25 cellular contexts compared by ENCODE assay signal in genomic region chr7:106312906-106313305, GRCh38. TPM values are rescaled to one million over a fixed set of nuclear protein-coding genes. Genes with fewer than 3 reads are reported as not detected.
A peak's percentile ranks its signal among the peaks of the same experiment; 100 is the strongest.
DNase-seq lines count a peak whose midpoint lies in the region; ATAC-seq, FAIRE-seq and TF ChIP-seq lines count a peak whose summit lies in the region.
"Had no signal": no experiment of that assay in that cellular context is flagged by ENCODE, and none has a peak within 500 bp of the region (broad histone marks: within the 10 kb centered on the region; RNA-seq: fewer than 3 reads in every experiment).

No MANE protein-coding gene starts in this region.

- H3K4me1 Mint-ChIP-seq in stimulated activated naive CD8-positive, alpha-beta T cell treated with anti-CD3 and anti-CD28 coated beads, Interleukin-15, Interleukin-2, amounts not matched to agents 100 ng/mL and 50 ng/mL, for 24 hours (ENCODE audit: low read depth): peaks cover 26% of the 10 kb centered on the region

- no peaks in the 10 kb centered on the region for H3K9me1 ChIP-seq in endothelial cell of umbilical vein (replicated peaks; ENCODE audit: control insufficient read depth, extremely low read depth, insufficient read depth, low read length)

- CTCF ChIA-PET in endothelial cell of umbilical vein (lab: Charles Lee): interaction anchor here (1.7 kb wide), 1 partner anchor 150 kb away, joined by 7 read pairs; no protein-coding TSS in a partner anchor

- peaks cover 3% of the 10 kb centered on the region for H3K9me3 Mint-ChIP-seq in stimulated activated naive CD8-positive, alpha-beta T cell treated with anti-CD3 and anti-CD28 coated beads, Interleukin-15, Interleukin-2, amounts not matched to agents 100 ng/mL and 50 ng/mL, for 24 hours
- H3K9me3 Mint-ChIP-seq: activated CD4-positive, alpha-beta T cell treated with anti-CD3 and anti-CD28 coated beads, Interleukin-2, amount 10 ng/mL, durations not matched to agents 7 days and 5 days had no signal

- dilution Hi-C loops in endothelial cell of umbilical vein (cut with MboI; ENCODE audit: extremely low pct_ligation_motif_present, low sequenced_read_pairs): no loop called here

- TF ChIP-seq CTCF in endothelial cell of umbilical vein (IDR thresholded peaks at IDR 0.05; ENCODE audit: extremely low read depth in 1 of 2, insufficient read depth in 1 of 2, low read depth in 1 of 2, low read length in 2 of 2) (no peak), upper lobe of left lung (IDR thresholded peaks at IDR 0.05) (no peak), D721Med (IDR thresholded peaks at IDR 0.05; ENCODE audit: insufficient read depth, missing control alignments) (no peak)

- H3K4me3 ChIP-seq in SJSA1 (no peak overlapping the region), endothelial cell of umbilical vein (replicated peaks in 1 of 3; ENCODE audit: insufficient read depth in 1 of 3, low read depth in 1 of 3, low read length in 3 of 3) (no peak overlapping the region), upper lobe of left lung (no peak overlapping the region)
- H3K4me3 ChIP-seq: A549, ovary, right atrium auricular region had no signal

- H3K36me3 ChIP-seq in SJSA1: no peaks in the 10 kb centered on the region
- no peaks in the 10 kb centered on the region for H3K36me3 ChIP-seq in endothelial cell of umbilical vein (ENCODE audit: control insufficient read depth in 2 of 2, extremely low read depth in 1 of 2, insufficient read depth in 2 of 2, low read length in 2 of 2)
- no peaks in the 10 kb centered on the region for H3K36me3 ChIP-seq in upper lobe of left lung
- H3K36me3 ChIP-seq: ovary, right atrium auricular region had no signal

- WGBS in upper lobe of left lung, 2 donors: 58 to 60% methylated on average over 2 of the region's 2 CpGs

- H3K27ac ChIP-seq in SJSA1 (peak overlapping the region; percentile 88), endothelial cell of umbilical vein (ENCODE audit: insufficient read depth, low read depth, low read length) (peak overlapping the region; percentile 87), upper lobe of left lung (peak overlapping the region in 3 of 4 donors; percentile 50 to 75 (median 57))
- H3K27ac ChIP-seq: A549, KMS-11, ovary, right atrium auricular region had no signal

- H3K27me3 ChIP-seq in SJSA1 (replicated peaks): no peaks in the 10 kb centered on the region
- H3K27me3 ChIP-seq in endothelial cell of umbilical vein (ENCODE audit: control insufficient read depth in 2 of 2, insufficient read depth in 2 of 2, low read length in 2 of 2): no peaks in the 10 kb centered on the region
- no peaks in the 10 kb centered on the region for H3K27me3 ChIP-seq in upper lobe of left lung
- H3K27me3 ChIP-seq: ovary, right atrium auricular region had no signal

- intact Hi-C loops in endothelial cell of umbilical vein (cut with micrococcal nuclease): no loop called here

- no peak for ATAC-seq in stimulated activated naive CD8-positive, alpha-beta T cell treated with anti-CD3 and anti-CD28 coated beads, Interleukin-15, Interleukin-2, amounts not matched to agents 100 U/mL and 50 U/mL, for 24 hours
- ATAC-seq in upper lobe of left lung (ENCODE audit: low FRiP score in 2 of 2) (no peak), HG02938 (IDR thresholded peaks at IDR 0.05; ENCODE audit: unreplicated experiment) (no peak)
- ATAC-seq: naive thymus-derived CD4-positive, alpha-beta T cell had no signal

- H3K4me1 ChIP-seq in SJSA1 (replicated peaks): peaks cover 35% of the 10 kb centered on the region
- peaks cover 15% of the 10 kb centered on the region for H3K4me1 ChIP-seq in endothelial cell of umbilical vein (ENCODE audit: control insufficient read depth, extremely low read depth, insufficient read depth, low read length)
- H3K4me1 ChIP-seq in upper lobe of left lung: no peaks in the 10 kb centered on the region
- H3K4me1 ChIP-seq: right atrium auricular region had no signal

- no peak for TF ChIP-seq EP300 in upper lobe of left lung (IDR thresholded peaks at IDR 0.05)

- H4K20me1 ChIP-seq in endothelial cell of umbilical vein (replicated peaks; ENCODE audit: control insufficient read depth, extremely low read depth, insufficient read depth, low read length): no peaks in the 10 kb centered on the region

- peak overlapping the region; percentile 83 for H2AFZ ChIP-seq in endothelial cell of umbilical vein (ENCODE audit: low read depth, low read length)

- peak overlapping the region; percentile 79 for H3K4me2 ChIP-seq in endothelial cell of umbilical vein (ENCODE audit: insufficient read depth, low read length)
- H3K4me2 ChIP-seq: KMS-11 had no signal

- H3K4me3 Mint-ChIP-seq in stimulated activated naive CD8-positive, alpha-beta T cell treated with anti-CD3 and anti-CD28 coated beads, Interleukin-15, Interleukin-2, amounts not matched to agents 100 ng/mL and 50 ng/mL, for 24 hours: no peak overlapping the region
- H3K4me3 Mint-ChIP-seq: activated CD4-positive, alpha-beta T cell treated with anti-CD3 and anti-CD28 coated beads, Interleukin-2, amount 10 ng/mL, durations not matched to agents 7 days and 5 days; naive thymus-derived CD4-positive, alpha-beta T cell had no signal

- POLR2A ChIA-PET in endothelial cell of umbilical vein (lab: Charles Lee): no interaction called here

- TF ChIP-seq POLR2A in endothelial cell of umbilical vein (IDR thresholded peaks at IDR 0.05; ENCODE audit: low read depth, low read length) (no peak), upper lobe of left lung (IDR thresholded peaks at IDR 0.05) (no peak)

- peaks cover 23% of the 10 kb centered on the region for H3K27me3 Mint-ChIP-seq in stimulated activated naive CD8-positive, alpha-beta T cell treated with anti-CD3 and anti-CD28 coated beads, Interleukin-15, Interleukin-2, amounts not matched to agents 100 ng/mL and 50 ng/mL, for 24 hours

- H3K36me3 Mint-ChIP-seq in stimulated activated naive CD8-positive, alpha-beta T cell treated with anti-CD3 and anti-CD28 coated beads, Interleukin-15, Interleukin-2, amounts not matched to agents 100 ng/mL and 50 ng/mL, for 24 hours (ENCODE audit: low read depth): peaks cover 4% of the 10 kb centered on the region

- no peak for DNase-seq in stimulated activated naive CD8-positive, alpha-beta T cell treated with anti-CD3 and anti-CD28 coated beads, Interleukin-15, Interleukin-2, amounts not matched to agents 100 U/mL and 50 U/mL, for 24 hours
- no peak for DNase-seq in SJSA1 (ENCODE audit: low read depth in 1 of 2, low spot score in 2 of 2)
- no peak for DNase-seq in endothelial cell of umbilical vein (ENCODE audit: low read depth, low spot score)
- no peak for DNase-seq in upper lobe of left lung
- no peak for DNase-seq in DMS53 (lab: John Stamatoyannopoulos, UW)
- DNase-seq in D721Med (ENCODE audit: insufficient read length, low spot score): no peak
- DNase-seq: activated CD4-positive, alpha-beta T cell treated with anti-CD3 and anti-CD28 coated beads, Interleukin-2, amount 10 ng/mL, durations not matched to agents 7 days and 5 days; activated effector memory CD4-positive, alpha-beta T cell treated with Interleukin-2 at 50 U/mL for 16 hours; GDM1; left colon; naive thymus-derived CD4-positive, alpha-beta T cell; NCI-H187 treated with DMSO at 0.1 percent for 48 hours; NCI-H748 treated with DMSO at 0.1 percent for 48 hours; OCI-M1; ovary; SHP77 treated with DMSO at 0.1 percent for 48 hours; stimulated activated CD8-positive, alpha-beta memory T cell treated with anti-CD3 and anti-CD28 coated beads, Interleukin-4, amount 100 ng/mL, for 48 hours had no signal

- no peaks in the 10 kb centered on the region for H3K79me2 ChIP-seq in endothelial cell of umbilical vein (ENCODE audit: control insufficient read depth, insufficient read depth, low read length)

- FAIRE-seq in endothelial cell of umbilical vein (lab: Jason Lieb, UNC) (peak; percentile 48), D721Med (lab: Jason Lieb, UNC) (no peak)
- FAIRE-seq: A549, bronchial epithelial cell, GM18507, urothelium cell line had no signal

- H3K9me3 ChIP-seq in SJSA1 (replicated peaks) (no peaks in the 10 kb centered on the region), endothelial cell of umbilical vein (replicated peaks; ENCODE audit: control insufficient read depth, insufficient read depth, low read length) (no peaks in the 10 kb centered on the region), upper lobe of left lung (no peaks in the 10 kb centered on the region)
- H3K9me3 ChIP-seq: ovary had no signal

- H3K9ac ChIP-seq in endothelial cell of umbilical vein (replicated peaks; ENCODE audit: extremely low read depth, insufficient read depth, low read length): peak overlapping the region; percentile 3
- H3K9ac ChIP-seq: KMS-11 had no signal

- BruUV-seq in endothelial cell of umbilical vein (replicated peaks; lab: Mats Ljungman, UMichigan): no TSS peak

- peak overlapping the region; percentile 64 for H3K27ac Mint-ChIP-seq in stimulated activated naive CD8-positive, alpha-beta T cell treated with anti-CD3 and anti-CD28 coated beads, Interleukin-15, Interleukin-2, amounts not matched to agents 100 ng/mL and 50 ng/mL, for 24 hours
- H3K27ac Mint-ChIP-seq: activated CD4-positive, alpha-beta T cell treated with anti-CD3 and anti-CD28 coated beads, Interleukin-2, amount 10 ng/mL, durations not matched to agents 7 days and 5 days; naive thymus-derived CD4-positive, alpha-beta T cell had no signal

TF ChIP-seq in endothelial cell of umbilical vein, 7 proteins besides CTCF, POLR2A, EP300 and RAD21 (continues in another document):
- TF ChIP-seq MYC (IDR thresholded peaks at IDR 0.05; ENCODE audit: low read depth, low read length) (no peak), GATA2 (IDR thresholded peaks at IDR 0.05; ENCODE audit: insufficient read depth, insufficient read length, low read depth, low read length) (no peak), JUN (IDR thresholded peaks at IDR 0.05; ENCODE audit: borderline replicate concordance, insufficient read depth, insufficient read length, low read depth) (no peak), FOS (IDR thresholded peaks at IDR 0.05; ENCODE audit: borderline replicate concordance, insufficient read depth, low read length) (no peak), EZH2 (IDR thresholded peaks at IDR 0.05; ENCODE audit: borderline replicate concordance, low read depth, low read length, severe bottlenecking) (no peak), POLR2AphosphoS5 (IDR thresholded peaks at IDR 0.05; ENCODE audit: insufficient read depth, low read depth, low read length) (no peak)

RNA-seq across cellular contexts. Expression of gene NAMPT, which starts 28.1 kb away (rescaled TPM):
- 50.9 and 61.5 TPM in 2 replicates for total RNA-seq in SJSA1 (2014; rRNA removed; shearing (Covaris generic))
- 113 and 133 TPM in 2 replicates for total RNA-seq in endothelial cell of umbilical vein
- 13.6 and 17.5 TPM in 2 replicates for polyA plus RNA-seq in endothelial cell of umbilical vein
- polyA plus RNA-seq in endothelial cell of umbilical vein (2011; cell fraction: cytosol; rRNA removed): 30.4 and 30.6 TPM in 2 replicates
- polyA plus RNA-seq in endothelial cell of umbilical vein (2011; cell fraction: nucleus; rRNA removed): 39.2 and 62.2 TPM in 2 replicates
- polyA plus RNA-seq in endothelial cell of umbilical vein (2012): 145 and 151 TPM in 2 replicates
- polyA minus RNA-seq in endothelial cell of umbilical vein: 33.0 and 45.3 TPM in 2 replicates
- polyA minus RNA-seq in endothelial cell of umbilical vein (2011; cell fraction: cytosol; rRNA and poly(A)+ RNA removed): 46.0 TPM
- 152 and 226 TPM in 2 replicates for polyA minus RNA-seq in endothelial cell of umbilical vein (2011; cell fraction: nucleus; rRNA and poly(A)+ RNA removed)
- 100 to 1,000 TPM; 129 to 326 (median 212) TPM for total RNA-seq in upper lobe of left lung
